In genomic region chr2:175154670-175155082, GRCh38 we compare ENCODE assay signal across 8 cellular contexts. TPM values are rescaled to one million over a fixed set of nuclear protein-coding genes. Genes with fewer than 3 reads are reported as not detected.
A peak's percentile ranks its signal among the peaks of the same experiment; 100 is the strongest.
DNase-seq lines count a peak whose midpoint lies in the region; ATAC-seq, FAIRE-seq and TF ChIP-seq lines count a peak whose summit lies in the region.

No MANE protein-coding gene starts in this region.

- POLR2A ChIA-PET in AG04450 (lab: Yijun Ruan, JAX) (interaction anchor here (0.8 to 1.3 kb wide), 2 partner anchors 14 to 89 kb away, joined by 3 read pairs; no protein-coding TSS in a partner anchor), GM12878 (lab: Charles Lee) (interaction anchor here (1.6 kb wide), 1 partner anchor 12 kb away, joined by 7 read pairs; no protein-coding TSS in a partner anchor)
- POLR2A ChIA-PET in CD8-positive, alpha-beta memory T cell (lab: Charles Lee), result no interaction called here

- peaks cover 0 to 3% of the 10 kb centered on the region in 2 experiments; a peak in 2 of 4 replicates for H3K36me3 ChIP-seq in GM12878 (ENCODE audit: control insufficient read depth in 2 of 2, insufficient read depth in 2 of 2, low read length in 1 of 2)
- no peaks in the 10 kb centered on the region for H3K36me3 ChIP-seq in CD8-positive, alpha-beta memory T cell (ENCODE audit: insufficient read depth, low read length)

- H3K79me2 ChIP-seq in GM12878 (ENCODE audit: control insufficient read depth, insufficient read depth, low read length), result peaks cover 87% of the 10 kb centered on the region

- TF ChIP-seq EP300 in GM12878 (IDR thresholded peaks at IDR 0.05; ENCODE audit: borderline replicate concordance in 1 of 2, control insufficient read depth in 1 of 2, low read depth in 2 of 2, low read length in 2 of 2), result no peak

- CTCF ChIA-PET in AG04450 (lab: Charles Lee), result no interaction called here
- CTCF ChIA-PET in GM12878 (lab: Yijun Ruan, JAX), result interaction anchor here (0.9 to 1.1 kb wide), 2 partner anchors 14 to 97 kb away, joined by 3 read pairs; no protein-coding TSS in a partner anchor
- CTCF ChIA-PET in CD8-positive, alpha-beta memory T cell (lab: Charles Lee), result no interaction called here

- FAIRE-seq in GM19239 (lab: Jason Lieb, UNC), result peak; percentile 31
- peak; percentile 59 for FAIRE-seq in GM12878 (lab: Jason Lieb, UNC)

- H3K9ac ChIP-seq in GM12878 (ENCODE audit: control insufficient read depth, insufficient read depth, low read length), result no peak overlapping the region; the same call in 1 of the 2 replicates

- in situ Hi-C loops in GM12878 (cut with MboI), result no loop called here

- H3K9me3 Mint-ChIP-seq in CD8-positive, alpha-beta memory T cell, result no peaks in the 10 kb centered on the region

- TF ChIP-seq CTCF in AG04450 (IDR thresholded peaks at IDR 0.05; ENCODE audit: low read depth, low read length), result no peak
- TF ChIP-seq CTCF in GM12878 (IDR thresholded peaks at IDR 0.05 in 2 of 3, conservative IDR thresholded peaks at IDR 0.05 in 1 of 3; ENCODE audit: control insufficient read depth in 2 of 3, extremely low read depth in 1 of 3, insufficient read depth in 1 of 3, low read depth in 3 of 3, low read length in 3 of 3), result no peak

- H3K4me1 ChIP-seq in GM12878 (ENCODE audit: control insufficient read depth, insufficient read depth, low read length), result peaks cover 18% of the 10 kb centered on the region
- peaks cover 24% of the 10 kb centered on the region for H3K4me1 ChIP-seq in CD8-positive, alpha-beta memory T cell (ENCODE audit: insufficient read depth, low read length)

- no peak for TF ChIP-seq POLR2A in GM12878 (IDR thresholded peaks at IDR 0.05; ENCODE audit: low read depth, low read length)

- SMC1A ChIA-PET in GM12878 (lab: Charles Lee; ENCODE audit: uncharacterized antibody, unreplicated experiment), result interaction anchor here (2.7 kb wide), 1 partner anchor 18 kb away, joined by 9 read pairs; no protein-coding TSS in a partner anchor

- ATAC-seq in HG03378 (IDR thresholded peaks at IDR 0.05; ENCODE audit: unreplicated experiment), result peak; percentile 93
- ATAC-seq in GM12878, result peak; percentile 88
- ATAC-seq in HG02840 (IDR thresholded peaks at IDR 0.05; ENCODE audit: low FRiP score, unreplicated experiment), result no peak
- no peak for ATAC-seq in esophagus mucosa

- TF ChIP-seq RAD21 in GM12878 (IDR thresholded peaks at IDR 0.05; ENCODE audit: insufficient read depth, low read depth, low read length), result no peak

- H3K27ac ChIP-seq in AG04450 (ENCODE audit: low read depth, low read length) (peak overlapping the region; percentile 63), GM12878 (ENCODE audit: control insufficient read depth, insufficient read depth) (peak overlapping the region; percentile 66)
- H3K27ac ChIP-seq in CD8-positive, alpha-beta memory T cell (ENCODE audit: low read depth, low read length), result no peak overlapping the region

- RAD21 ChIA-PET in GM12878 (lab: Charles Lee; ENCODE audit: unreplicated experiment), result no interaction called here

- intact Hi-C loops in GM12878 (cut with micrococcal nuclease; ENCODE audit: unreplicated experiment), result no loop called here

- H3K27me3 ChIP-seq in AG04450 (ENCODE audit: control insufficient read depth, insufficient read depth, low read length), result no peaks in the 10 kb centered on the region
- H3K27me3 ChIP-seq in GM12878 (replicated peaks in 1 of 2; ENCODE audit: control insufficient read depth in 2 of 2, insufficient read depth in 2 of 2, low read length in 1 of 2), result no peaks in the 10 kb centered on the region
- no peaks in the 10 kb centered on the region for H3K27me3 ChIP-seq in CD8-positive, alpha-beta memory T cell (ENCODE audit: insufficient read depth, low read length, poor library complexity, severe bottlenecking)

- peak overlapping the region; percentile 75 for H3K4me2 ChIP-seq in GM12878 (ENCODE audit: control insufficient read depth, insufficient read depth)

- H3K4me3 Mint-ChIP-seq in CD8-positive, alpha-beta memory T cell, result peak overlapping the region in 1 of 7 donors; percentile 62

- peaks cover 6% of the 10 kb centered on the region for H4K20me1 ChIP-seq in GM12878 (ENCODE audit: control insufficient read depth, insufficient read depth)

- TSS peak; percentile 26 for BruUV-seq in GM12878 (replicated peaks; lab: Mats Ljungman, UMichigan)

- DNase-seq in AG04450 (ENCODE audit: low read depth, low spot score) (peak; percentile 71), GM19239 (ENCODE audit: insufficient read length, low spot score) (no peak), GM12878 (ENCODE audit: low read depth, low spot score) (no peak), AML-193 (lab: John Stamatoyannopoulos, UW) (no peak)
- no peak for DNase-seq in CD8-positive, alpha-beta memory T cell

- H3K4me3 ChIP-seq in AG04450 (ENCODE audit: low read depth, low read length), result no peak overlapping the region
- H3K4me3 ChIP-seq in GM12878, result no peak overlapping the region
- no peak overlapping the region for H3K4me3 ChIP-seq in CD8-positive, alpha-beta memory T cell (ENCODE audit: low read length)

- no peaks in the 10 kb centered on the region for H3K27me3 Mint-ChIP-seq in CD8-positive, alpha-beta memory T cell

- peaks cover 2 to 29% (median 2%) of the 10 kb centered on the region in 3 donors for H3K36me3 Mint-ChIP-seq in CD8-positive, alpha-beta memory T cell

- no peaks in the 10 kb centered on the region for H3K9me3 ChIP-seq in AG04450 (ENCODE audit: control insufficient read depth, insufficient read depth, low read length)
- no peaks in the 10 kb centered on the region; the same call in 2 of the 3 replicates for H3K9me3 ChIP-seq in GM12878 (replicated peaks; ENCODE audit: control insufficient read depth, insufficient read depth, low read length)
- no peaks in the 10 kb centered on the region for H3K9me3 ChIP-seq in CD8-positive, alpha-beta memory T cell (ENCODE audit: low read length)

- H3K27ac Mint-ChIP-seq in CD8-positive, alpha-beta memory T cell, result peak overlapping the region in 1 of 8 donors; percentile 11

- H2AFZ ChIP-seq in GM12878 (ENCODE audit: control insufficient read depth, low read depth, low read length), result no peak overlapping the region

- H3K4me1 Mint-ChIP-seq in CD8-positive, alpha-beta memory T cell, result peaks cover 52 to 75% (median 67%) of the 10 kb centered on the region in 3 donors

TF ChIP-seq in GM12878, 131 proteins besides CTCF, POLR2A, EP300 and RAD21 (continues in another document):
- TF ChIP-seq SMARCA5 (IDR thresholded peaks at IDR 0.05) (no peak), JUND (IDR thresholded peaks at IDR 0.05; ENCODE audit: low read depth, low read length) (peak; percentile 40; the same call in 1 of the 2 replicates), SRF (IDR thresholded peaks at IDR 0.05; ENCODE audit: low read depth in 2 of 2, low read length in 2 of 2) (peak in 1 of 2 experiments; percentile 85; a peak in 2 of 4 replicates), MEF2B (IDR thresholded peaks at IDR 0.05; ENCODE audit: partially characterized antibody, poor library complexity, severe bottlenecking) (peak; percentile 77), CBFB (IDR thresholded peaks at IDR 0.05; ENCODE audit: low read depth) (peak; percentile 66; the same call in 1 of the 2 replicates), MEF2A (IDR thresholded peaks at IDR 0.05; ENCODE audit: insufficient read depth, low read depth, low read length) (peak; percentile 97), NFIC (IDR thresholded peaks at IDR 0.05; ENCODE audit: low read depth, low read length) (peak; percentile 88)

RNA-seq across cellular contexts. Expression of gene ATF2, which starts 13.3 kb away (rescaled TPM):
- polyA plus RNA-seq in AG04450 (2011; rRNA removed), result 61.1 and 70.1 TPM in 2 replicates
- 103 and 112 TPM in 2 replicates for polyA minus RNA-seq in AG04450 (2011; rRNA and poly(A)+ RNA removed)
- 146 and 154 TPM in 2 replicates for total RNA-seq in GM12878 (2013; cell fraction: nucleolus; rRNA removed)
- total RNA-seq in GM12878 (2014; rRNA removed), result 26.0 and 28.2 TPM in 2 replicates
- total RNA-seq in GM12878 (2014; rRNA removed; fragmentation: Illumina TruSeq; extraction: Trizol), result 35.7 and 36.2 TPM in 2 replicates
- 34.0 and 35.8 TPM in 2 replicates for total RNA-seq in GM12878 (2021)
- polyA plus RNA-seq in GM12878 (2011; ENCODE audit: low read depth), result 14.3 TPM
- 78.0 and 93.7 TPM in 2 replicates for polyA plus RNA-seq in GM12878 (2011; rRNA removed)
- 54.7 and 55.9 TPM in 2 replicates for polyA plus RNA-seq in GM12878 (2011; cell fraction: cytosol; rRNA removed)
- polyA plus RNA-seq in GM12878 (2011; cell fraction: nucleus; rRNA removed), result 26.6 and 34.9 TPM in 2 replicates
- 17.8 and 23.5 TPM in 2 replicates for polyA plus RNA-seq in GM12878 (2012)
- polyA plus RNA-seq in GM12878 (2014; fragmentation: Illumina TruSeq; extraction: Trizol), result 38.2 and 43.4 TPM in 2 replicates
- 10 to 100 TPM; 10.3 to 17.7 TPM for polyA plus RNA-seq in GM12878 (2014; fragmentation: Nextera tagmentation; extraction: Ambion mirVana)
- 17.6 and 18.9 TPM in 2 replicates for polyA plus RNA-seq in GM12878 (2014; rRNA removed)
- polyA plus RNA-seq in GM12878 (2016; fragmentation: Nextera tagmentation; extraction: Ambion mirVana), result 10 to 100 TPM; 42.5 to 44.7 TPM
- polyA minus RNA-seq in GM12878 (2011; rRNA and poly(A)+ RNA removed), result 153 and 156 TPM in 2 replicates
- 34.7 and 43.8 TPM in 2 replicates for polyA minus RNA-seq in GM12878 (2011; cell fraction: cytosol; rRNA and poly(A)+ RNA removed)
- polyA minus RNA-seq in GM12878 (2011; cell fraction: nucleus; rRNA and poly(A)+ RNA removed), result 72.9 and 89.1 TPM in 2 replicates
- 10 to 100 TPM; 50.1 to 51.0 TPM for total RNA-seq in CD8-positive, alpha-beta memory T cell
- polyA plus RNA-seq in CD8-positive, alpha-beta memory T cell, result 37.3 TPM
- total RNA-seq in esophagus mucosa, result 18.2 TPM

RNA-seq across cellular contexts. Expression of gene ATP5MC3, which starts 26.8 kb away (rescaled TPM):
- 396 and 519 TPM in 2 replicates for polyA plus RNA-seq in AG04450 (2011; rRNA removed)
- polyA minus RNA-seq in AG04450 (2011; rRNA and poly(A)+ RNA removed), result 120 and 126 TPM in 2 replicates
- total RNA-seq in GM12878 (2013; cell fraction: nucleolus; rRNA removed), result 68.9 and 71.1 TPM in 2 replicates
- total RNA-seq in GM12878 (2014; rRNA removed), result 308 and 329 TPM in 2 replicates
- total RNA-seq in GM12878 (2014; rRNA removed; fragmentation: Illumina TruSeq; extraction: Trizol), result 330 and 378 TPM in 2 replicates
- total RNA-seq in GM12878 (2021), result 424 and 434 TPM in 2 replicates
- 261 TPM for polyA plus RNA-seq in GM12878 (2011; ENCODE audit: low read depth)
- polyA plus RNA-seq in GM12878 (2011; rRNA removed), result 1,196 and 1,341 TPM in 2 replicates
- 686 and 945 TPM in 2 replicates for polyA plus RNA-seq in GM12878 (2011; cell fraction: cytosol; rRNA removed)
- polyA plus RNA-seq in GM12878 (2011; cell fraction: nucleus; rRNA removed), result 343 and 385 TPM in 2 replicates
- polyA plus RNA-seq in GM12878 (2012), result 345 and 392 TPM in 2 replicates
- 205 and 334 TPM in 2 replicates for polyA plus RNA-seq in GM12878 (2014; fragmentation: Illumina TruSeq; extraction: Trizol)
- 100 to 1,000 TPM; 643 to 716 TPM for polyA plus RNA-seq in GM12878 (2014; fragmentation: Nextera tagmentation; extraction: Ambion mirVana)
- polyA plus RNA-seq in GM12878 (2014; rRNA removed), result 422 and 457 TPM in 2 replicates
- polyA plus RNA-seq in GM12878 (2016; fragmentation: Nextera tagmentation; extraction: Ambion mirVana), result 1,000 to 10,000 TPM; 1,121 to 1,181 TPM
- 333 and 340 TPM in 2 replicates for polyA minus RNA-seq in GM12878 (2011; rRNA and poly(A)+ RNA removed)
- 92.2 and 96.0 TPM in 2 replicates for polyA minus RNA-seq in GM12878 (2011; cell fraction: cytosol; rRNA and poly(A)+ RNA removed)
- polyA minus RNA-seq in GM12878 (2011; cell fraction: nucleus; rRNA and poly(A)+ RNA removed), result 64.4 and 91.2 TPM in 2 replicates
- total RNA-seq in CD8-positive, alpha-beta memory T cell, result 100 to 1,000 TPM; 409 to 416 TPM
- 355 TPM for polyA plus RNA-seq in CD8-positive, alpha-beta memory T cell
- 282 TPM for total RNA-seq in esophagus mucosa

Comparison
In these comparisons a context has a peak if more than half of its experiments do, and no peak if none do; other contexts are left out.
1. ATAC-seq: peak in HG03378 (single experiment) and GM12878 (single experiment); none in HG02840 (single experiment) and esophagus mucosa (single experiment).